8 cellular contexts compared by ENCODE assay signal in the genomic region with DNA sequence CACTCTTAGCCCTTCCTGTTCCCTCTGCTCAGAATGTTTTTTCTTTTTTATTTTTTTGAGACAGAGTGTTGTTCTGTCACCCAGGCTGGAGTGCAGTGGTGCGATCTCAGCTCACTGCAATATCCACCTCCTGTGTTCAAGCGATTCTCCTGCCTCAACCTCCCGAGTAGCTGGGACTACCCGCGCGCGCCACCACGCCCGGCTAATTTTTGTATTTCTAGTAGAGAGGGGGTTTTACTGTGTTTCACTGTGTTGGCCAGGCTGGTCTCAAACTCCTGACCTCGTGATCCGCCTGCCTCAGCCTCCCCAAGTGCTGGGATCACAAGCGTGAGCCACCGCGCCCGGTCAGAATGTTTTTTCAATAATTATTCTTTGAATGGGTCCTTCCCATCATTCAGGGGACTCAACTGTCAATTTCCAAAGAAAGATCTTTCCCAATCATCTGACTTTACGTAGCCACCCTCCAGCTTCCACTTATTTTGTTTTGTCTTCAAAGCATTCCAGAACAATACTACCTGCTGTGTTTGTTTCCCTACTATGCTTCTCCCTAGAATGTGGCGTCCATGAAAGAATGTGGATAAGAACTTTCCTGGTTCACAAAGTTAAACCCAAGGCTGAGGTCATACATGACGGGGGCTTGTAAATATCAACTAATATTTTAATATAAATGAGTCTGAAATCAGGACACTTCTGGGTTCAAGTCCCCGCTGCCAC. TPM values are rescaled to one million over a fixed set of nuclear protein-coding genes. Genes with fewer than 3 reads are reported as not detected.
DNase-seq lines count a peak whose midpoint lies in the region; ATAC-seq, FAIRE-seq and TF ChIP-seq lines count a peak whose summit lies in the region.

No MANE protein-coding gene starts in this region.

- H3K79me2 ChIP-seq in K562 (ENCODE audit: control insufficient read depth, insufficient read depth, low read length), result peaks cover 50% of the 10 kb centered on the region

- H3K9me3 ChIP-seq in K562 (replicated peaks; ENCODE audit: control insufficient read depth, insufficient read depth, low read depth, low read length), result no peaks in the 10 kb centered on the region
- H3K9me3 ChIP-seq in right lobe of liver, result no peaks in the 10 kb centered on the region
- H3K9me3 ChIP-seq in tibial nerve, result no peaks in the 10 kb centered on the region

- no peaks in the 10 kb centered on the region for H3K27me3 Mint-ChIP-seq in activated naive CD4-positive, alpha-beta T cell treated with anti-CD3 and anti-CD28 coated beads for 36 hours (ENCODE audit: low read depth)

- no peak for TF ChIP-seq RAD21 in K562 (CRISPR knock-in tag; conservative IDR thresholded peaks at IDR 0.05 in 1 of 2, IDR thresholded peaks at IDR 0.05 in 1 of 2)

- H3K27ac Mint-ChIP-seq in activated naive CD4-positive, alpha-beta T cell treated with anti-CD3 and anti-CD28 coated beads for 36 hours, result peak overlapping the region; percentile 95

- H3K9ac ChIP-seq in K562 (ENCODE audit: insufficient read depth in 1 of 2, low read depth in 2 of 2, low read length in 2 of 2), result peak overlapping the region; percentile 99 to 100

- H3K4me1 ChIP-seq in K562 (replicated peaks in 1 of 2; ENCODE audit: control insufficient read depth in 2 of 2, insufficient read depth in 2 of 2, low read length in 2 of 2) (peaks cover 17 to 27% of the 10 kb centered on the region in 2 experiments), right lobe of liver (peaks cover 0 to 30% (median 6%) of the 10 kb centered on the region in 4 donors), tibial nerve (peaks cover 0 to 51% (median 21%) of the 10 kb centered on the region in 4 donors)

- TF ChIP-seq POLR2A in K562 (conservative IDR thresholded peaks at IDR 0.05) (no peak), right lobe of liver (IDR thresholded peaks at IDR 0.05) (no peak), tibial nerve (IDR thresholded peaks at IDR 0.05) (no peak)

- H3K9me1 ChIP-seq in K562 (ENCODE audit: control insufficient read depth, insufficient read depth, low read length), result no peaks in the 10 kb centered on the region

- peaks cover 29% of the 10 kb centered on the region for H3K36me3 Mint-ChIP-seq in activated naive CD4-positive, alpha-beta T cell treated with anti-CD3 and anti-CD28 coated beads for 36 hours (ENCODE audit: low read depth)

- TF ChIP-seq CTCF in K562 (IDR thresholded peaks at IDR 0.05 in 2 of 3, conservative IDR thresholded peaks at IDR 0.05 in 1 of 3; ENCODE audit: insufficient read depth in 2 of 3, low read depth in 1 of 3, low read length in 3 of 3), result no peak
- no peak for TF ChIP-seq CTCF in right lobe of liver (IDR thresholded peaks at IDR 0.05)
- no peak for TF ChIP-seq CTCF in tibial nerve (IDR thresholded peaks at IDR 0.05)

- no peak for FAIRE-seq in K562 (lab: Jason Lieb, UNC)

- ATAC-seq in K562 (no peak), right lobe of liver (no peak), HG02852 (IDR thresholded peaks at IDR 0.05; ENCODE audit: unreplicated experiment) (no peak), GM19397 (IDR thresholded peaks at IDR 0.05; ENCODE audit: unreplicated experiment) (no peak)

- TF ChIP-seq EP300 in K562 (IDR thresholded peaks at IDR 0.05; ENCODE audit: low read length) (no peak), tibial nerve (IDR thresholded peaks at IDR 0.05) (no peak)

- in situ Hi-C loops in K562 (cut with MboI), result no loop called here

- POLR2A ChIA-PET in K562 (lab: Yijun Ruan, JAX), result interaction anchor here (0.7 to 2.9 kb wide), 8 partner anchors 8 to 312 kb away, joined by 3 to 20 read pairs (median 4); no protein-coding TSS in a partner anchor

- H3K4me3 ChIP-seq in K562 (peak overlapping the region; percentile 99), right lobe of liver (peak overlapping the region; percentile 75 to 92 (median 88)), tibial nerve (peak overlapping the region; percentile 80 to 95 (median 88))

- H3K27me3 ChIP-seq in K562 (ENCODE audit: control insufficient read depth in 2 of 2, insufficient read depth in 2 of 2, low read length in 2 of 2) (no peaks in the 10 kb centered on the region), right lobe of liver (no peaks in the 10 kb centered on the region), tibial nerve (no peaks in the 10 kb centered on the region)

- intact Hi-C loops in activated naive CD4-positive, alpha-beta T cell treated with anti-CD3 and anti-CD28 coated beads for 36 hours (cut with micrococcal nuclease), result loop anchor here (2.0 to 5.0 kb wide), 3 partner anchors 51 to 1123 kb away; no protein-coding TSS in a partner anchor
- intact Hi-C loops in K562 (cut with micrococcal nuclease) (loop anchor here (10.0 kb wide), 1 partner anchor 55 kb away; no protein-coding TSS in a partner anchor), right lobe of liver (cut with DNase I) (loop anchor here in 1 of 2 donors (10.0 kb wide), 1 partner anchor 195 kb away; a partner anchor contains a TSS)

- no peaks in the 10 kb centered on the region for H3K9me3 Mint-ChIP-seq in activated naive CD4-positive, alpha-beta T cell treated with anti-CD3 and anti-CD28 coated beads for 36 hours

- peaks cover 26% of the 10 kb centered on the region; the same call in 1 of the 2 replicates for H4K20me1 ChIP-seq in K562 (replicated peaks; ENCODE audit: control insufficient read depth, insufficient read depth, low read length)

- H3K27ac ChIP-seq in K562 (ENCODE audit: extremely low read depth, low read depth, low read length) (peak overlapping the region; percentile 94), right lobe of liver (peak overlapping the region in 1 of 3 donors; percentile 89), tibial nerve (peak overlapping the region; percentile 86 to 96 (median 94))

- CTCF ChIA-PET in activated naive CD4-positive, alpha-beta T cell treated with anti-CD3 and anti-CD28 coated beads for 36 hours (lab: Charles Lee), result interaction anchor here (0.6 kb wide), 1 partner anchor 44 kb away, joined by 3 read pairs; no protein-coding TSS in a partner anchor
- CTCF ChIA-PET in K562 (lab: Yijun Ruan, JAX; ENCODE audit: low intra/inter-chr PET ratio), result interaction anchor here (0.7 to 1.1 kb wide), 3 partner anchors 50 to 306 kb away, joined by 3 read pairs; no protein-coding TSS in a partner anchor

- no peak overlapping the region for H2AFZ ChIP-seq in K562 (ENCODE audit: low read depth, low read length)

- H3K4me3 Mint-ChIP-seq in activated naive CD4-positive, alpha-beta T cell treated with anti-CD3 and anti-CD28 coated beads for 36 hours, result peak overlapping the region; percentile 100

- no peak for DNase-seq in activated naive CD4-positive, alpha-beta T cell treated with anti-CD3 and anti-CD28 coated beads for 36 hours
- no peak for DNase-seq in activated naive CD4-positive, alpha-beta T cell treated with Interleukin-2 at 50 U/mL for 16 hours
- DNase-seq in K562 (ENCODE audit: extremely low read depth in 1 of 4, low spot score in 3 of 4) (no peak), right lobe of liver (no peak), tibial nerve (ENCODE audit: low spot score in 2 of 2) (no peak), activated gamma-delta T cell treated with Interleukin-2 at 50 U/mL for 16 hours (no peak)

- 71% methylated on average over 19 of the region's 19 CpGs for WGBS in K562 (ENCODE audit: insufficient coverage, low coverage, missing lambda C conversion rate)
- WGBS in right lobe of liver (ENCODE audit: insufficient coverage, low coverage, low lambda C conversion rate, missing lambda C conversion rate), result 81% methylated on average over 17 of the region's 19 CpGs
- WGBS in tibial nerve, 2 donors, result 83 to 86% methylated on average over 19 of the region's 19 CpGs

- TSS peak; percentile 74 for BruUV-seq in K562 (replicated peaks; lab: Mats Ljungman, UMichigan)

- H3K4me2 ChIP-seq in K562 (ENCODE audit: insufficient read depth, low read length), result peak overlapping the region; percentile 99

- H3K4me1 Mint-ChIP-seq in activated naive CD4-positive, alpha-beta T cell treated with anti-CD3 and anti-CD28 coated beads for 36 hours (ENCODE audit: low read depth), result peaks cover 30% of the 10 kb centered on the region

- H3K36me3 ChIP-seq in K562 (ENCODE audit: control insufficient read depth, insufficient read depth, low read length) (peaks cover 61% of the 10 kb centered on the region), right lobe of liver (peaks cover 5 to 23% (median 13%) of the 10 kb centered on the region in 4 donors), tibial nerve (peaks cover 0 to 56% (median 6%) of the 10 kb centered on the region in 3 donors)

RNA-seq across cellular contexts. Expression of a gene that starts 1.2 kb away (rescaled TPM):
- 100 to 1,000 TPM in 1 of 2 experiments, 10 to 100 TPM in 1; 95.9 to 104 TPM for total RNA-seq in activated naive CD4-positive, alpha-beta T cell treated with anti-CD3 and anti-CD28 coated beads for 36 hours
- 14.3 and 43.7 TPM in 2 replicates for total RNA-seq in K562 (2011; cell fraction: chromatin; rRNA removed; ENCODE audit: low replicate concordance)
- total RNA-seq in K562 (2011; cell fraction: nucleolus; rRNA removed), result 43.4 and 46.7 TPM in 2 replicates
- total RNA-seq in K562 (2011; cell fraction: nucleoplasm; rRNA removed), result 37.7 and 37.8 TPM in 2 replicates
- total RNA-seq in K562 (2014; rRNA removed) (114 and 148 TPM in 2 replicates), K562 (2014; rRNA removed; fragmentation: Illumina TruSeq; extraction: Trizol) (49.8 and 70.8 TPM in 2 replicates), K562 (2015; rRNA removed; fragmentation: Illumina TruSeq; extraction: Trizol) (134 and 142 TPM in 2 replicates), K562 (2021) (101 and 105 TPM in 2 replicates), right lobe of liver (10 to 100 TPM; 20.8 to 60.5 (median 25.9) TPM), tibial nerve (10 to 100 TPM in 3 of 4 donors, 1 to 10 TPM in 1; 4.5 to 22.1 (median 16.0) TPM)
- polyA plus RNA-seq in K562 (2011; rRNA removed) (79.6 and 135 TPM in 2 replicates), K562 (2014; fragmentation: Illumina TruSeq; extraction: Trizol) (212 and 228 TPM in 2 replicates), K562 (2014; fragmentation: Nextera tagmentation; extraction: Ambion mirVana) (100 to 1,000 TPM; 312 to 348 TPM), K562 (2014; rRNA removed) (152 and 187 TPM in 2 replicates)
- polyA plus RNA-seq in K562 (2011; cell fraction: cytosol; rRNA removed), result 201 and 321 TPM in 2 replicates
- polyA plus RNA-seq in K562 (2011; cell fraction: nucleus; rRNA removed), result 93.7 and 110 TPM in 2 replicates
- polyA plus RNA-seq in K562 (2012), result 150 and 163 TPM in 2 replicates
- polyA minus RNA-seq in K562 (2011; rRNA and poly(A)+ RNA removed), result 23.9 and 35.3 TPM in 2 replicates
- polyA minus RNA-seq in K562 (2011; cell fraction: cytosol; rRNA and poly(A)+ RNA removed), result 67.7 and 108 TPM in 2 replicates
- polyA minus RNA-seq in K562 (2011; cell fraction: nucleus; rRNA and poly(A)+ RNA removed), result 13.7 and 28.9 TPM in 2 replicates

RNA-seq across cellular contexts. Expression of a gene that starts 1.3 kb away (rescaled TPM):
- 1,000 to 10,000 TPM; 2,814 to 3,007 TPM for total RNA-seq in activated naive CD4-positive, alpha-beta T cell treated with anti-CD3 and anti-CD28 coated beads for 36 hours
- total RNA-seq in K562 (2011; cell fraction: chromatin; rRNA removed; ENCODE audit: low replicate concordance), result 88.1 and 153 TPM in 2 replicates
- total RNA-seq in K562 (2011; cell fraction: nucleolus; rRNA removed), result 167 TPM in 2 replicates
- total RNA-seq in K562 (2011; cell fraction: nucleoplasm; rRNA removed), result 206 and 397 TPM in 2 replicates
- total RNA-seq in K562 (2014; rRNA removed), result 1,864 and 2,438 TPM in 2 replicates
- total RNA-seq in K562 (2014; rRNA removed; fragmentation: Illumina TruSeq; extraction: Trizol), result 130 and 165 TPM in 2 replicates
- total RNA-seq in K562 (2015; rRNA removed; fragmentation: Illumina TruSeq; extraction: Trizol), result 471 and 527 TPM in 2 replicates
- 2,747 and 3,081 TPM in 2 replicates for total RNA-seq in K562 (2021)
- 662 and 1,013 TPM in 2 replicates for polyA plus RNA-seq in K562 (2011; rRNA removed)
- 1,028 and 1,084 TPM in 2 replicates for polyA plus RNA-seq in K562 (2011; cell fraction: cytosol; rRNA removed)
- 641 and 754 TPM in 2 replicates for polyA plus RNA-seq in K562 (2011; cell fraction: nucleus; rRNA removed)
- polyA plus RNA-seq in K562 (2012), result 3,105 and 3,833 TPM in 2 replicates
- polyA plus RNA-seq in K562 (2014; fragmentation: Illumina TruSeq; extraction: Trizol), result 866 and 1,057 TPM in 2 replicates
- 1,000 to 10,000 TPM; 2,724 to 2,827 TPM for polyA plus RNA-seq in K562 (2014; fragmentation: Nextera tagmentation; extraction: Ambion mirVana)
- polyA plus RNA-seq in K562 (2014; rRNA removed), result 1,303 and 1,847 TPM in 2 replicates
- 177 and 211 TPM in 2 replicates for polyA minus RNA-seq in K562 (2011; rRNA and poly(A)+ RNA removed)
- 416 and 590 TPM in 2 replicates for polyA minus RNA-seq in K562 (2011; cell fraction: cytosol; rRNA and poly(A)+ RNA removed)
- 61.5 and 90.0 TPM in 2 replicates for polyA minus RNA-seq in K562 (2011; cell fraction: nucleus; rRNA and poly(A)+ RNA removed)
- 100 to 1,000 TPM; 147 to 669 (median 564) TPM for total RNA-seq in right lobe of liver
- 100 to 1,000 TPM; 398 to 559 (median 412) TPM for total RNA-seq in tibial nerve

RNA-seq across cellular contexts. Expression of a gene that starts 11.8 kb away (rescaled TPM):
- 10 to 100 TPM; 37.6 to 40.1 TPM for total RNA-seq in activated naive CD4-positive, alpha-beta T cell treated with anti-CD3 and anti-CD28 coated beads for 36 hours
- 13.8 and 50.6 TPM in 2 replicates for total RNA-seq in K562 (2011; cell fraction: chromatin; rRNA removed; ENCODE audit: low replicate concordance)
- total RNA-seq in K562 (2011; cell fraction: nucleolus; rRNA removed), result 113 and 115 TPM in 2 replicates
- 51.0 and 58.3 TPM in 2 replicates for total RNA-seq in K562 (2011; cell fraction: nucleoplasm; rRNA removed)
- total RNA-seq in K562 (2014; rRNA removed) (71.4 and 100 TPM in 2 replicates), K562 (2014; rRNA removed; fragmentation: Illumina TruSeq; extraction: Trizol) (7.9 and 13.3 TPM in 2 replicates), K562 (2015; rRNA removed; fragmentation: Illumina TruSeq; extraction: Trizol) (42.3 and 45.6 TPM in 2 replicates), K562 (2021) (94.5 and 97.0 TPM in 2 replicates), right lobe of liver (10 to 100 TPM in 5 of 6 experiments, 1 to 10 TPM in 1; 8.8 to 43.2 (median 11.5) TPM), tibial nerve (100 to 1,000 TPM in 1 of 4 donors, 10 to 100 TPM in 3; 64.7 to 109 (median 83.9) TPM)
- polyA plus RNA-seq in K562 (2011; rRNA removed) (34.4 and 42.4 TPM in 2 replicates), K562 (2014; fragmentation: Illumina TruSeq; extraction: Trizol) (29.4 and 47.0 TPM in 2 replicates), K562 (2014; fragmentation: Nextera tagmentation; extraction: Ambion mirVana) (1 to 10 TPM in 1 of 2 experiments, under 1 TPM in 1; 0.45 to 2.5 TPM), K562 (2014; rRNA removed) (75.0 and 81.0 TPM in 2 replicates)
- 79.7 and 224 TPM in 2 replicates for polyA plus RNA-seq in K562 (2011; cell fraction: cytosol; rRNA removed)
- 32.2 and 55.2 TPM in 2 replicates for polyA plus RNA-seq in K562 (2011; cell fraction: nucleus; rRNA removed)
- polyA plus RNA-seq in K562 (2012), result 63.8 and 67.0 TPM in 2 replicates
- polyA minus RNA-seq in K562 (2011; rRNA and poly(A)+ RNA removed), result 4.9 and 8.8 TPM in 2 replicates
- polyA minus RNA-seq in K562 (2011; cell fraction: cytosol; rRNA and poly(A)+ RNA removed), result 23.0 and 32.5 TPM in 2 replicates
- polyA minus RNA-seq in K562 (2011; cell fraction: nucleus; rRNA and poly(A)+ RNA removed), result 8.1 and 8.7 TPM in 2 replicates

RNA-seq across cellular contexts. Expression of a gene that starts 23.1 kb away (rescaled TPM):
- under 1 TPM; 0.17 to 0.36 TPM for total RNA-seq in activated naive CD4-positive, alpha-beta T cell treated with anti-CD3 and anti-CD28 coated beads for 36 hours
- 0.44 and 1.0 TPM in 2 replicates for total RNA-seq in K562 (2011; cell fraction: chromatin; rRNA removed; ENCODE audit: low replicate concordance)
- 0.53 and 0.83 TPM in 2 replicates for total RNA-seq in K562 (2011; cell fraction: nucleolus; rRNA removed)
- 0.76 and 0.95 TPM in 2 replicates for total RNA-seq in K562 (2011; cell fraction: nucleoplasm; rRNA removed)
- total RNA-seq in K562 (2014; rRNA removed), result not detected in 2 replicates
- total RNA-seq in K562 (2014; rRNA removed; fragmentation: Illumina TruSeq; extraction: Trizol), result not detected in 2 replicates
- not detected in 2 replicates for total RNA-seq in K562 (2015; rRNA removed; fragmentation: Illumina TruSeq; extraction: Trizol)
- total RNA-seq in K562 (2021), result 0.22 and 0.40 TPM in 2 replicates
- 0.08 TPM in 2 replicates for polyA plus RNA-seq in K562 (2011; rRNA removed)
- polyA plus RNA-seq in K562 (2011; cell fraction: cytosol; rRNA removed), result 0.10 and 0.27 TPM in 2 replicates
- 0.41 and 0.82 TPM in 2 replicates for polyA plus RNA-seq in K562 (2011; cell fraction: nucleus; rRNA removed)
- 0.14 and 0.18 TPM in 2 replicates for polyA plus RNA-seq in K562 (2012)
- polyA plus RNA-seq in K562 (2014; fragmentation: Illumina TruSeq; extraction: Trizol), result 0.06 TPM in 1 of 2 replicates, not detected in the other
- polyA plus RNA-seq in K562 (2014; fragmentation: Nextera tagmentation; extraction: Ambion mirVana), result under 1 TPM in 1 of 2 experiments, not detected in 1; 0.03 TPM
- polyA plus RNA-seq in K562 (2014; rRNA removed), result not detected in 2 replicates
- not detected in 2 replicates for polyA minus RNA-seq in K562 (2011; rRNA and poly(A)+ RNA removed)
- polyA minus RNA-seq in K562 (2011; cell fraction: cytosol; rRNA and poly(A)+ RNA removed), result not detected in 2 replicates
- polyA minus RNA-seq in K562 (2011; cell fraction: nucleus; rRNA and poly(A)+ RNA removed), result 0.11 and 0.54 TPM in 2 replicates
- 1 to 10 TPM; 2.9 to 6.0 (median 4.2) TPM for total RNA-seq in right lobe of liver
- 10 to 100 TPM; 13.8 to 34.8 (median 20.1) TPM for total RNA-seq in tibial nerve

RNA-seq across cellular contexts. Expression of a gene that starts 44.0 kb away (rescaled TPM):
- total RNA-seq in activated naive CD4-positive, alpha-beta T cell treated with anti-CD3 and anti-CD28 coated beads for 36 hours, result not detected
- 0.35 and 2.5 TPM in 2 replicates for total RNA-seq in K562 (2011; cell fraction: chromatin; rRNA removed; ENCODE audit: low replicate concordance)
- 1.8 and 4.8 TPM in 2 replicates for total RNA-seq in K562 (2011; cell fraction: nucleolus; rRNA removed)
- total RNA-seq in K562 (2011; cell fraction: nucleoplasm; rRNA removed), result 1.4 and 1.8 TPM in 2 replicates
- total RNA-seq in K562 (2014; rRNA removed), result 0.05 and 0.33 TPM in 2 replicates
- total RNA-seq in K562 (2014; rRNA removed; fragmentation: Illumina TruSeq; extraction: Trizol), result not detected in 2 replicates
- total RNA-seq in K562 (2015; rRNA removed; fragmentation: Illumina TruSeq; extraction: Trizol), result 0.08 and 0.22 TPM in 2 replicates
- 0.20 and 0.24 TPM in 2 replicates for total RNA-seq in K562 (2021)
- polyA plus RNA-seq in K562 (2011; rRNA removed), result 0.64 and 0.77 TPM in 2 replicates
- 0.46 and 3.3 TPM in 2 replicates for polyA plus RNA-seq in K562 (2011; cell fraction: cytosol; rRNA removed)
- 0.94 and 4.1 TPM in 2 replicates for polyA plus RNA-seq in K562 (2011; cell fraction: nucleus; rRNA removed)
- polyA plus RNA-seq in K562 (2012), result 0.61 and 0.65 TPM in 2 replicates
- polyA plus RNA-seq in K562 (2014; fragmentation: Illumina TruSeq; extraction: Trizol), result 0.32 TPM in 1 of 2 replicates, not detected in the other
- polyA plus RNA-seq in K562 (2014; fragmentation: Nextera tagmentation; extraction: Ambion mirVana), result not detected
- 0.15 and 0.85 TPM in 2 replicates for polyA plus RNA-seq in K562 (2014; rRNA removed)
- 0.46 TPM in 1 of 2 replicates, not detected in the other for polyA minus RNA-seq in K562 (2011; rRNA and poly(A)+ RNA removed)
- 2.3 TPM in 1 of 2 replicates, not detected in the other for polyA minus RNA-seq in K562 (2011; cell fraction: cytosol; rRNA and poly(A)+ RNA removed)
- polyA minus RNA-seq in K562 (2011; cell fraction: nucleus; rRNA and poly(A)+ RNA removed), result 0.78 and 1.8 TPM in 2 replicates
- total RNA-seq in right lobe of liver, result 100 to 1,000 TPM in 3 of 6 experiments, 10 to 100 TPM in 2, 1 to 10 TPM in 1; 2.3 to 204 (median 125) TPM
- 100 to 1,000 TPM in 1 of 4 donors, 10 to 100 TPM in 3; 52.2 to 256 (median 75.6) TPM for total RNA-seq in tibial nerve
